9 cellular contexts compared by ENCODE assay signal in genomic region chr1:109912873-109913272, GRCh38. TPM values are rescaled to one million over a fixed set of nuclear protein-coding genes. Genes with fewer than 3 reads are reported as not detected.
DNase-seq lines count a peak whose midpoint lies in the region; ATAC-seq, FAIRE-seq and TF ChIP-seq lines count a peak whose summit lies in the region.
"Had no signal": no experiment of that assay in that cellular context is flagged by ENCODE, and none has a peak within 500 bp of the region (broad histone marks: within the 10 kb centered on the region; RNA-seq: fewer than 3 reads in every experiment).

No MANE protein-coding gene starts in this region.

- peaks cover 40% of the 10 kb centered on the region for H3K4me1 ChIP-seq in CD8-positive, alpha-beta memory T cell (ENCODE audit: insufficient read depth, low read length)
- peaks cover 0 to 54% (median 49%) of the 10 kb centered on the region in 4 donors for H3K4me1 ChIP-seq in sigmoid colon
- peaks cover 0 to 6% (median 0%) of the 10 kb centered on the region in 3 donors for H3K4me1 ChIP-seq in pancreas

- no peaks in the 10 kb centered on the region for H3K9me3 ChIP-seq in CD8-positive, alpha-beta memory T cell (ENCODE audit: low read length)
- no peaks in the 10 kb centered on the region for H3K9me3 ChIP-seq in sigmoid colon
- H3K9me3 ChIP-seq in pancreas: no peaks in the 10 kb centered on the region

- H3K4me1 Mint-ChIP-seq in CD8-positive, alpha-beta memory T cell: peaks cover 33 to 54% (median 42%) of the 10 kb centered on the region in 3 donors
- peaks cover 33% of the 10 kb centered on the region for H3K4me1 Mint-ChIP-seq in activated T-helper 17 cell treated with anti-CD3 and anti-CD28 coated beads, Interleukin-2, amount 50 U/mL, for 72 hours

- intact Hi-C loops in sigmoid colon (cut with DNase I) (loop anchor here (5.0 kb wide), 4 partner anchors 69 to 366 kb away; partner anchors contain the start of genes AHCYL1 and GNAI3), pancreas (cut with DNase I) (no loop called here)

- H3K36me3 Mint-ChIP-seq in CD8-positive, alpha-beta memory T cell: peaks cover 2 to 16% (median 3%) of the 10 kb centered on the region in 3 donors
- H3K36me3 Mint-ChIP-seq in activated T-helper 17 cell treated with anti-CD3 and anti-CD28 coated beads, Interleukin-2, amount 50 U/mL, for 72 hours (ENCODE audit: low read depth): peaks cover 75% of the 10 kb centered on the region

- POLR2A ChIA-PET in CD8-positive, alpha-beta memory T cell (lab: Charles Lee): no interaction called here

- CTCF ChIA-PET in CD8-positive, alpha-beta memory T cell (lab: Charles Lee): interaction anchor here (1.4 kb wide), 1 partner anchor 122 kb away, joined by 3 read pairs; no protein-coding TSS in a partner anchor

- H3K4me3 ChIP-seq in CD8-positive, alpha-beta memory T cell (ENCODE audit: low read length): no peak overlapping the region
- peak overlapping the region; percentile 97 for H3K4me3 ChIP-seq in fibroblast of pulmonary artery (replicated peaks; ENCODE audit: low read depth, low read length)
- peak overlapping the region; percentile 83 to 92 (median 88) for H3K4me3 ChIP-seq in sigmoid colon
- H3K4me3 ChIP-seq in pancreas: peak overlapping the region in 1 of 4 donors; percentile 70

- no peak for TF ChIP-seq EP300 in sigmoid colon (IDR thresholded peaks at IDR 0.05)

- no peak for FAIRE-seq in pancreas (lab: Jason Lieb, UNC)

- WGBS in sigmoid colon, 2 donors: 52 to 57% methylated on average over 1 of the region's 1 CpG
- 25 to 31% methylated on average over 1 of the region's 1 CpG for WGBS in pancreas, 2 donors

- H3K9me3 Mint-ChIP-seq in CD8-positive, alpha-beta memory T cell: no peaks in the 10 kb centered on the region
- H3K9me3 Mint-ChIP-seq in activated T-helper 17 cell treated with anti-CD3 and anti-CD28 coated beads, Interleukin-2, amount 50 U/mL, for 72 hours: no peaks in the 10 kb centered on the region

- H3K27me3 Mint-ChIP-seq in CD8-positive, alpha-beta memory T cell: peaks cover 0 to 6% of the 10 kb centered on the region in 2 donors
- H3K27me3 Mint-ChIP-seq in activated T-helper 17 cell treated with anti-CD3 and anti-CD28 coated beads, Interleukin-2, amount 50 U/mL, for 72 hours: no peaks in the 10 kb centered on the region

- H3K27ac Mint-ChIP-seq in CD8-positive, alpha-beta memory T cell: peak overlapping the region in 7 of 8 donors; percentile 24 to 87 (median 74)
- peak overlapping the region; percentile 90 for H3K27ac Mint-ChIP-seq in activated T-helper 17 cell treated with anti-CD3 and anti-CD28 coated beads, Interleukin-2, amount 50 U/mL, for 72 hours

- ATAC-seq in activated T-helper 17 cell treated with anti-CD3 and anti-CD28 coated beads, Interleukin-2, amount 50 U/mL, for 72 hours (replicated peaks): no peak
- ATAC-seq in GM21723 (IDR thresholded peaks at IDR 0.05; ENCODE audit: unreplicated experiment): no peak
- ATAC-seq in HG03521 (IDR thresholded peaks at IDR 0.05; ENCODE audit: unreplicated experiment): no peak
- ATAC-seq in pancreas: no peak

- no peak for TF ChIP-seq POLR2A in sigmoid colon (IDR thresholded peaks at IDR 0.05)

- peak overlapping the region; percentile 60 to 92 (median 84) for H3K4me3 Mint-ChIP-seq in CD8-positive, alpha-beta memory T cell
- peak overlapping the region; percentile 88 for H3K4me3 Mint-ChIP-seq in activated T-helper 17 cell treated with anti-CD3 and anti-CD28 coated beads, Interleukin-2, amount 50 U/mL, for 72 hours

- no peak overlapping the region for H3K27ac ChIP-seq in CD8-positive, alpha-beta memory T cell (ENCODE audit: low read depth, low read length)
- H3K27ac ChIP-seq in sigmoid colon: peak overlapping the region; percentile 78 to 91 (median 88)
- peak overlapping the region in 1 of 4 donors; percentile 59 for H3K27ac ChIP-seq in pancreas

- no peaks in the 10 kb centered on the region for H3K27me3 ChIP-seq in CD8-positive, alpha-beta memory T cell (ENCODE audit: insufficient read depth, low read length, poor library complexity, severe bottlenecking)
- H3K27me3 ChIP-seq in sigmoid colon (no peaks in the 10 kb centered on the region), pancreas (no peaks in the 10 kb centered on the region)

- no peak for DNase-seq in CD8-positive, alpha-beta memory T cell
- DNase-seq in fibroblast of pulmonary artery (ENCODE audit: low read depth): peak; percentile 53
- no peak for DNase-seq in sigmoid colon
- no peak for DNase-seq in pancreas
- no peak for DNase-seq in NCI-H2227 treated with DMSO at 0.1 percent for 48 hours (lab: John Stamatoyannopoulos, UW)
- DNase-seq: NCI-H1436 treated with DMSO at 0.1 percent for 48 hours had no signal

- no peak for TF ChIP-seq CTCF in fibroblast of pulmonary artery (IDR thresholded peaks at IDR 0.05; ENCODE audit: low read length, missing control alignments)
- no peak for TF ChIP-seq CTCF in sigmoid colon (IDR thresholded peaks at IDR 0.05)
- no peak for TF ChIP-seq CTCF in pancreas (IDR thresholded peaks at IDR 0.05)

- peaks cover 10% of the 10 kb centered on the region for H3K36me3 ChIP-seq in CD8-positive, alpha-beta memory T cell (ENCODE audit: insufficient read depth, low read length)
- H3K36me3 ChIP-seq in sigmoid colon (peaks cover 9 to 30% (median 22%) of the 10 kb centered on the region in 4 donors), pancreas (peaks cover 0 to 7% (median 0%) of the 10 kb centered on the region in 3 donors)

RNA-seq across cellular contexts. Expression of gene CSF1, which starts 2.2 kb away (rescaled TPM):
- total RNA-seq in CD8-positive, alpha-beta memory T cell: 10 to 100 TPM; 82.8 to 87.8 TPM
- 5.6 TPM for polyA plus RNA-seq in CD8-positive, alpha-beta memory T cell
- total RNA-seq in activated T-helper 17 cell treated with anti-CD3 and anti-CD28 coated beads, Interleukin-2, amount 50 U/mL, for 72 hours: 10 to 100 TPM; 46.8 to 95.4 TPM
- 100 to 1,000 TPM in 1 of 4 donors, 10 to 100 TPM in 3; 21.8 to 118 (median 47.5) TPM for total RNA-seq in sigmoid colon
- polyA plus RNA-seq in sigmoid colon: 10 to 100 TPM in 1 of 3 donors, 1 to 10 TPM in 2; 3.0 to 15.0 (median 3.7) TPM
- total RNA-seq in pancreas: 10 to 100 TPM in 4 of 6 donors, 1 to 10 TPM in 2; 6.7 to 38.3 (median 13.4) TPM
- polyA plus RNA-seq in pancreas: 10 to 100 TPM; 15.5 to 16.5 TPM
